Comparison of ENCODE assay signal across 8 cellular contexts in genomic region chr16:4612977-4613635, GRCh38. TPM values are rescaled to one million over a fixed set of nuclear protein-coding genes. Genes with fewer than 3 reads are reported as not detected.
A peak's percentile ranks its signal among the peaks of the same experiment; 100 is the strongest.
DNase-seq lines count a peak whose midpoint lies in the region; ATAC-seq, FAIRE-seq and TF ChIP-seq lines count a peak whose summit lies in the region.

No MANE protein-coding gene starts in this region.

- H3K27me3 ChIP-seq in fibroblast of lung (ENCODE audit: control insufficient read depth, insufficient read depth, low read length) (no peaks in the 10 kb centered on the region), rectal smooth muscle tissue (ENCODE audit: control insufficient read depth, insufficient read depth, low read length) (no peaks in the 10 kb centered on the region)

- H3K79me2 ChIP-seq in fibroblast of lung (ENCODE audit: control insufficient read depth, insufficient read depth, low read length) = peaks cover 25% of the 10 kb centered on the region

- no peak for FAIRE-seq in GM19239 (lab: Jason Lieb, UNC)

- no peaks in the 10 kb centered on the region for H3K9me3 ChIP-seq in fibroblast of lung (ENCODE audit: control insufficient read depth, insufficient read depth, low read depth, low read length)

- peaks cover 3% of the 10 kb centered on the region for H3K36me3 ChIP-seq in fibroblast of lung (ENCODE audit: control insufficient read depth, insufficient read depth, low read length)
- peaks cover 2% of the 10 kb centered on the region for H3K36me3 ChIP-seq in rectal smooth muscle tissue (ENCODE audit: control insufficient read depth, insufficient read depth, low read length)

- DNase-seq in GF-D8 (lab: John Stamatoyannopoulos, UW) (peak; percentile 4), RPMI7951 (ENCODE audit: low read depth) (peak; percentile 7), fibroblast of lung (ENCODE audit: low read depth in 2 of 2) (no peak), GM19239 (ENCODE audit: insufficient read length, low spot score) (no peak)
- DNase-seq in central memory CD4-positive, alpha-beta T cell = no peak

- no peak for TF ChIP-seq CTCF in fibroblast of lung (conservative IDR thresholded peaks at IDR 0.05 in 1 of 2, IDR thresholded peaks at IDR 0.05 in 1 of 2; ENCODE audit: low read depth in 1 of 2, low read length in 2 of 2)

- H3K4me3 ChIP-seq in fibroblast of lung (replicated peaks in 1 of 4; ENCODE audit: control extremely low read depth in 1 of 4, insufficient read depth in 1 of 4, low read depth in 3 of 4, low read length in 4 of 4) (peak overlapping the region; percentile 65 to 80 (median 75)), rectal smooth muscle tissue (ENCODE audit: low read length) (peak overlapping the region; percentile 94)

- H3K27ac ChIP-seq in fibroblast of lung (ENCODE audit: insufficient read depth, low read length) = peak overlapping the region; percentile 80
- peak overlapping the region; percentile 95 for H3K27ac ChIP-seq in rectal smooth muscle tissue (ENCODE audit: low read depth, low read length)

- H3K4me2 ChIP-seq in fibroblast of lung (ENCODE audit: extremely low read depth, insufficient read depth, low read length) = peak overlapping the region; percentile 84

- no peaks in the 10 kb centered on the region for H4K20me1 ChIP-seq in fibroblast of lung (ENCODE audit: control insufficient read depth, extremely low read depth, insufficient read depth, low read length)

- H3K4me1 ChIP-seq in fibroblast of lung (ENCODE audit: control insufficient read depth, extremely low read depth, insufficient read depth, low read length) (peaks cover 5% of the 10 kb centered on the region), rectal smooth muscle tissue (ENCODE audit: control insufficient read depth, insufficient read depth, low read length) (peaks cover 21% of the 10 kb centered on the region)

- ATAC-seq in HG03442 (IDR thresholded peaks at IDR 0.05; ENCODE audit: unreplicated experiment) = no peak
- no peak for ATAC-seq in HG03469 (IDR thresholded peaks at IDR 0.05; ENCODE audit: unreplicated experiment)

- no peak overlapping the region for H2AFZ ChIP-seq in fibroblast of lung (ENCODE audit: low read length)

- H3K9ac ChIP-seq in fibroblast of lung (ENCODE audit: insufficient read depth, low read length) = no peak overlapping the region
- H3K9ac ChIP-seq in rectal smooth muscle tissue (ENCODE audit: low read length) = peak overlapping the region; percentile 77

RNA-seq across cellular contexts. Expression of gene UBALD1, which starts 1.6 kb away (rescaled TPM):
- 3.3 and 4.7 TPM in 2 replicates for total RNA-seq in RPMI7951 (2014; rRNA removed; shearing (Covaris generic))
- 3.6 and 4.4 TPM in 2 replicates for total RNA-seq in fibroblast of lung
- polyA plus RNA-seq in fibroblast of lung = 2.2 and 3.7 TPM in 2 replicates
- polyA plus RNA-seq in fibroblast of lung (2012) = 16.1 and 20.2 TPM in 2 replicates
- polyA minus RNA-seq in fibroblast of lung (ENCODE audit: low replicate concordance) = 4.7 and 6.0 TPM in 2 replicates

RNA-seq across cellular contexts. Expression of gene MGRN1, which starts 11.5 kb away (rescaled TPM):
- total RNA-seq in RPMI7951 (2014; rRNA removed; shearing (Covaris generic)) = 10.4 and 18.3 TPM in 2 replicates
- 15.9 and 26.1 TPM in 2 replicates for total RNA-seq in fibroblast of lung
- 5.4 and 9.6 TPM in 2 replicates for polyA plus RNA-seq in fibroblast of lung
- 36.1 and 49.0 TPM in 2 replicates for polyA plus RNA-seq in fibroblast of lung (2012)
- 75.9 and 78.4 TPM in 2 replicates for polyA minus RNA-seq in fibroblast of lung (ENCODE audit: low replicate concordance)

RNA-seq across cellular contexts. Expression of gene C16orf96, which starts 57.0 kb away (rescaled TPM):
- total RNA-seq in RPMI7951 (2014; rRNA removed; shearing (Covaris generic)) = not detected in 2 replicates
- total RNA-seq in fibroblast of lung = under 0.01 TPM in 2 replicates
- 0.01 TPM in 1 of 2 replicates, not detected in the other for polyA plus RNA-seq in fibroblast of lung
- polyA plus RNA-seq in fibroblast of lung (2012) = not detected in 2 replicates
- not detected in 2 replicates for polyA minus RNA-seq in fibroblast of lung (ENCODE audit: low replicate concordance)

Comparison
In these comparisons a context has a peak if more than half of its experiments do, and no peak if none do; other contexts are left out.
1. DNase-seq: peak in GF-D8 (single experiment) and RPMI7951 (single experiment); none in fibroblast of lung (0 of 2), central memory CD4-positive, alpha-beta T cell (single experiment) and GM19239 (single experiment).